ENCODE assay signal across 17 cellular contexts in the genomic region with DNA sequence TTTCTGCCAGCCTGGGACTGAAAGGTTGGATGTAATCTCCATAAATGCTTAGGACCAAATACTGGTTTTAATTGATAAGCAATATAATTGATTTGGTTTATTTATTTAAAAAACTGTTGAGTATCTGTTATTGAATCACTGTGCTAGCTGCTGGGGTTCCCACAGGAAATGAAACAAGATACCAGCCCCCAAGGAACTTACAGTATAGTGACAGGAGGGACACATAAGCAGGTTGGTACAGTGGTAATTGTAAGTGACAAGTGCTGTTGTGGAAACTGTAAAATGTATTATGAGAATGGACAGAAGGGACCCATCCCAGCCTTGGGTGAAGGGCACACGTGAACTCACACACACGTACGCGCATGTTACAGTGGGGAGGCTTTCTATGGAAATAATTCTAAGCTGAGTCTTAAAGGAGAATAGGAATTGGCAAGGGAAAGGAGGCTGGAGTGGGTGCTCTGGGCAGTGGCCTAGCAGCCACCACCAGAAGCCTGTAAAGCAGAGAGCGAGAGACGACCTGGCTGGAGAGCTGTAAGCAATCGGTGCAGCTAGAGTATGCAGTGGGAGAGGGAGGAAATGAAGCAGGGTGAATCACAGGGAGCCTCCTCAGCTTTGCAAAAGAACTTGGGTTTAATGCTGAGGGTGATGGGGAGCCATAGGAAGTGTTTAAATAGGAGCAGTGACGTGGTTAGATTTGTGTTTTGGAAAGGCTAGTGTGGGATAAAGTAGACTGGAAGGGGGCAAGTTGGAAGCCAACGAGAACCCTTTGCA. TPM values are rescaled to one million over a fixed set of nuclear protein-coding genes. Genes with fewer than 3 reads are reported as not detected.
DNase-seq lines count a peak whose midpoint lies in the region; ATAC-seq and TF ChIP-seq lines count a peak whose summit lies in the region.
"Had no signal": no experiment of that assay in that cellular context is flagged by ENCODE, and none has a peak within 500 bp of the region (broad histone marks: within the 10 kb centered on the region; RNA-seq: fewer than 3 reads in every experiment).

No MANE protein-coding gene starts in this region.

- no peak overlapping the region for H3K4me3 ChIP-seq in GM12865 (ENCODE audit: low read depth, low read length)
- H3K4me3 ChIP-seq in RWPE2 (ENCODE audit: severe bottlenecking) = no peak overlapping the region
- no peak overlapping the region for H3K4me3 ChIP-seq in right cardiac atrium (ENCODE audit: low read length)
- no peak overlapping the region for H3K4me3 ChIP-seq in SJCRH30
- no peak overlapping the region for H3K4me3 ChIP-seq in Peyer's patch
- H3K4me3 ChIP-seq in right atrium auricular region = no peak overlapping the region
- H3K4me3 ChIP-seq: A549, PC-9, SJSA1 had no signal

- H3K27me3 ChIP-seq in RWPE2 (ENCODE audit: insufficient read depth, poor library complexity, severe bottlenecking) = no peaks in the 10 kb centered on the region
- H3K27me3 ChIP-seq in right cardiac atrium (ENCODE audit: control insufficient read depth, insufficient read depth) = no peaks in the 10 kb centered on the region
- no peaks in the 10 kb centered on the region for H3K27me3 ChIP-seq in SJCRH30
- H3K27me3 ChIP-seq in Peyer's patch = no peaks in the 10 kb centered on the region
- H3K27me3 ChIP-seq in right atrium auricular region = no peaks in the 10 kb centered on the region
- H3K27me3 ChIP-seq: BE2C, SJSA1 had no signal

- no peak for TF ChIP-seq CTCF in GM12865 (IDR thresholded peaks at IDR 0.05; ENCODE audit: insufficient read depth, low read depth, low read length, missing control alignments)
- TF ChIP-seq CTCF in HFFc6 (IDR thresholded peaks at IDR 0.05) = no peak
- no peak for TF ChIP-seq CTCF in RWPE2 (IDR thresholded peaks at IDR 0.05; ENCODE audit: poor library complexity, severe bottlenecking)
- no peak for TF ChIP-seq CTCF in Peyer's patch (IDR thresholded peaks at IDR 0.05)
- no peak for TF ChIP-seq CTCF in right atrium auricular region (IDR thresholded peaks at IDR 0.05)

- H3K27ac ChIP-seq in RWPE2 (ENCODE audit: poor library complexity, severe bottlenecking) = no peak overlapping the region
- no peak overlapping the region for H3K27ac ChIP-seq in right cardiac atrium (ENCODE audit: low read length)
- no peak overlapping the region for H3K27ac ChIP-seq in SJCRH30
- H3K27ac ChIP-seq in Peyer's patch = no peak overlapping the region
- no peak overlapping the region for H3K27ac ChIP-seq in right atrium auricular region
- H3K27ac ChIP-seq: A549, PC-9, SJSA1 had no signal

- H3K36me3 ChIP-seq in RWPE2 (ENCODE audit: low read depth) = no peaks in the 10 kb centered on the region
- H3K36me3 ChIP-seq in SJCRH30 = no peaks in the 10 kb centered on the region
- no peaks in the 10 kb centered on the region for H3K36me3 ChIP-seq in Peyer's patch
- H3K36me3 ChIP-seq in right atrium auricular region = no peaks in the 10 kb centered on the region
- H3K36me3 ChIP-seq: BE2C, SJSA1 had no signal

- H3K4me1 ChIP-seq in RWPE2 (ENCODE audit: insufficient read depth, poor library complexity, severe bottlenecking) = no peaks in the 10 kb centered on the region
- H3K4me1 ChIP-seq in right cardiac atrium (ENCODE audit: control insufficient read depth, insufficient read depth, low read length) = peaks cover 3% of the 10 kb centered on the region
- peaks cover 2% of the 10 kb centered on the region; the same call in 1 of the 2 replicates for H3K4me1 ChIP-seq in SJCRH30
- no peaks in the 10 kb centered on the region for H3K4me1 ChIP-seq in Peyer's patch
- peaks cover 0 to 5% of the 10 kb centered on the region in 2 donors for H3K4me1 ChIP-seq in right atrium auricular region
- H3K4me1 ChIP-seq: A549, BE2C, SJSA1 had no signal

- ATAC-seq in RWPE2 (ENCODE audit: low read depth) (0 out of 3 replicates have a peak, but pooled peaks have one; percentile 32), right cardiac atrium (no peak)
- ATAC-seq: A549 had no signal

- TF ChIP-seq POLR2A in Peyer's patch (IDR thresholded peaks at IDR 0.05) = no peak

- 65% methylated on average over 9 of the region's 9 CpGs for WGBS in right cardiac atrium

- intact Hi-C loops in right cardiac atrium (cut with DNase I) = no loop called here

- no peaks in the 10 kb centered on the region for H3K9me3 Mint-ChIP-seq in HFFc6
- H3K9me3 Mint-ChIP-seq: IgD-negative memory B cell had no signal

- no peak overlapping the region; the same call in 1 of the 2 replicates for H3K27ac Mint-ChIP-seq in HFFc6
- H3K27ac Mint-ChIP-seq: IgD-negative memory B cell had no signal

- peaks cover 2% of the 10 kb centered on the region; the same call in 1 of the 2 replicates for H3K27me3 Mint-ChIP-seq in HFFc6 (ENCODE audit: insufficient read depth)

- no peaks in the 10 kb centered on the region for H3K36me3 Mint-ChIP-seq in HFFc6 (ENCODE audit: low read depth)

- H3K4me3 Mint-ChIP-seq in HFFc6 = peak overlapping the region; percentile 43; the same call in 1 of the 2 replicates
- H3K4me3 Mint-ChIP-seq: IgD-negative memory B cell had no signal

- DNase-seq in GM12865 (ENCODE audit: low read depth) (peak; percentile 37), HFFc6 (no peak), RWPE2 (ENCODE audit: low spot score) (no peak), right cardiac atrium (no peak), SJCRH30 (no peak), Peyer's patch (no peak), right atrium auricular region (ENCODE audit: low spot score) (no peak)
- DNase-seq: BE2C, H7, NCI-H1105 treated with DMSO at 0.1 percent for 48 hours, NCI-H2029 treated with DMSO at 0.1 percent for 48 hours, NCI-H526, PC-9, T-helper 1 cell had no signal

- H3K4me1 Mint-ChIP-seq in HFFc6 (ENCODE audit: low read depth) = peaks cover 21% of the 10 kb centered on the region

- H3K9me3 ChIP-seq in RWPE2 (ENCODE audit: severe bottlenecking) = no peaks in the 10 kb centered on the region
- H3K9me3 ChIP-seq in right cardiac atrium (ENCODE audit: control insufficient read depth, low read length) = no peaks in the 10 kb centered on the region
- no peaks in the 10 kb centered on the region for H3K9me3 ChIP-seq in SJCRH30 (replicated peaks)
- no peaks in the 10 kb centered on the region for H3K9me3 ChIP-seq in Peyer's patch
- no peaks in the 10 kb centered on the region for H3K9me3 ChIP-seq in right atrium auricular region
- H3K9me3 ChIP-seq: A549, BE2C, SJSA1 had no signal

RNA-seq across cellular contexts. Expression of a gene that starts 39.3 kb away (rescaled TPM):
- total RNA-seq in HFFc6 (2021; fragmentation: NEBNext Ultra II Directional; extraction: Animal tissue kit (Norgen Biotek cat#: 25700)) = not detected
- total RNA-seq in right cardiac atrium = not detected
- polyA plus RNA-seq in right cardiac atrium = not detected
- not detected in 2 replicates for total RNA-seq in SJCRH30 (2014; rRNA removed; shearing (Covaris generic))
- total RNA-seq in Peyer's patch = not detected
- total RNA-seq in right atrium auricular region = not detected
- total RNA-seq: H7, PC-9, SJSA1 had no signal
- polyA plus RNA-seq: A549, IgD-negative memory B cell had no signal
